15 cellular contexts compared by ENCODE assay signal in the genomic region with DNA sequence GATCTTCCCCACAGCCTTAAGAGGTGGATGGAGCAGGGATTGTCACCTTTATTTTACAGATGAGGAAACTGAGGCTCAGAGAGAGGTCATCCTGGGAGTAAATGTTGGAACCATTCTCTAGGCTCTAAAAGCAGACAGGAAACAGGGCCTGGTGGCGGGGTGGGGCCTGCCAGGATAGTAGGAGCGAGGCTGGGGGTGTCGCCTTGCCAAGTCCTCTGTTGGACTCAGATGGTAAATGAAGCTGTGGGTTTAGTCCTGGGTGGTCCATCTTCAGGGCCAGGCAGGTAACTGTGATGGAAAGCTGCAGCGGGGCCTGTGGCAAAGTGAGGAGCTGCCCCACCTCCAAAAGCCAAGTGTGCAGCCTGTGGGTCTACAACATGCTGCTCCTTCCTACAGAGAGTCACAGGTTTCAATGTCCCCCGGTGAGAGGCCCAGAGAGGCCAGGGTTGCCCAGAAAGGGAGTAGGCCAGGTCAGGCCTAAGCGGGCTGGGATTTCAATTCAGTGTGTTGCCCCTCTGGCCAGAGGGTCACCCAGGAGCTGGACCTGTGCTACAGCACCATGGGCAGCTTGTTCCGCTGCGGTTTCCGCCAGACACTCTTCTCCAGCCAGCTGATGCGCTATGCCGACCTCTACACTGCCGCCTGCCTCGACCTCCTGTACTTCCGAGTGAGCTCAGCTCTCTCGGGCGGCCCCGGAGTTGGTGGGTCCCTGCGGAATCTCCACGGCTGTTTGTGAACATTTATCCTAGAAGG. TPM values are rescaled to one million over a fixed set of nuclear protein-coding genes. Genes with fewer than 3 reads are reported as not detected.
DNase-seq lines count a peak whose midpoint lies in the region; ATAC-seq, FAIRE-seq and TF ChIP-seq lines count a peak whose summit lies in the region.
"Had no signal": no experiment of that assay in that cellular context is flagged by ENCODE, and none has a peak within 500 bp of the region (broad histone marks: within the 10 kb centered on the region; RNA-seq: fewer than 3 reads in every experiment).

No MANE protein-coding gene starts in this region.

- peak overlapping the region; percentile 77 for H2AK5ac ChIP-seq in neuronal stem cell (ENCODE audit: low read depth, low read length)

- H2BK15ac ChIP-seq in neuronal stem cell (ENCODE audit: low read length): no peak overlapping the region

- no peak for DNase-seq in activated naive CD4-positive, alpha-beta T cell treated with anti-CD3 and anti-CD28 coated beads, Interleukin-2, amount 10 ng/mL, durations not matched to agents 7 days and 5 days
- DNase-seq in HCT116 (ENCODE audit: low read depth, low spot score) (no peak), K562 (ENCODE audit: extremely low read depth in 1 of 4, low spot score in 3 of 4) (no peak), neuronal stem cell (ENCODE audit: low spot score) (no peak), GM13976 (ENCODE audit: low spot score) (no peak), NOMO-1 (lab: John Stamatoyannopoulos, UW; ENCODE audit: unreplicated experiment in 2 of 2) (no peak), transverse colon (no peak)

- intact Hi-C loops in HCT116 (cut with micrococcal nuclease) (loop anchor here (5.0 kb wide), 3 partner anchors 145 to 840 kb away; a partner anchor contains a TSS), K562 (cut with micrococcal nuclease) (loop anchor here (2.0 to 10.0 kb wide), 3 partner anchors 37 to 243 kb away; a partner anchor contains a TSS), transverse colon (cut with DNase I; ENCODE audit: low total_unique reads) (loop anchor here (2.0 kb wide), 1 partner anchor 101 kb away; no protein-coding TSS in a partner anchor)

- no peak for TF ChIP-seq CTCF in HCT116 (IDR thresholded peaks at IDR 0.05 in 2 of 3, conservative IDR thresholded peaks at IDR 0.05 in 1 of 3; ENCODE audit: borderline replicate concordance in 1 of 3, insufficient read depth in 1 of 3, low read depth in 2 of 3, low read length in 2 of 3)
- TF ChIP-seq CTCF in K562 (IDR thresholded peaks at IDR 0.05 in 2 of 3, conservative IDR thresholded peaks at IDR 0.05 in 1 of 3; ENCODE audit: insufficient read depth in 2 of 3, low read depth in 1 of 3, low read length in 3 of 3): no peak
- no peak for TF ChIP-seq CTCF in GM13976 (IDR thresholded peaks at IDR 0.05; ENCODE audit: borderline replicate concordance, control extremely low read depth, extremely low read depth, insufficient read depth, missing control alignments)
- TF ChIP-seq CTCF in transverse colon (IDR thresholded peaks at IDR 0.05): no peak

- no peak for ATAC-seq in HCT116
- peak; percentile 27 for ATAC-seq in K562

- RAD21 ChIA-PET in HCT116 (lab: Charles Lee; ENCODE audit: low non-redundant PET in 1 of 2, low total read pairs in 2 of 2, uncharacterized antibody in 2 of 2, unreplicated experiment in 2 of 2): interaction anchor here (1.1 to 3.2 kb wide), 9 partner anchors 82 to 214 kb away, joined by 3 to 35 read pairs (median 4); a partner anchor contains a TSS

- POLR2A ChIA-PET in HCT116 (lab: Charles Lee) (interaction anchor here (1.2 to 3.5 kb wide), 3 partner anchors 9 to 127 kb away, joined by 4 to 22 read pairs (median 8); no protein-coding TSS in a partner anchor), K562 (lab: Yijun Ruan, JAX) (interaction anchor here (0.5 to 4.6 kb wide), 7 partner anchors 10 to 265 kb away, joined by 3 to 35 read pairs (median 4); a partner anchor contains a TSS)

- H3K14ac ChIP-seq in neuronal stem cell (ENCODE audit: low read length): no peak overlapping the region

- CTCF ChIA-PET in activated naive CD4-positive, alpha-beta T cell treated with anti-CD3 and anti-CD28 coated beads, Interleukin-2, amount 10 ng/mL, durations not matched to agents 7 days and 5 days (lab: Charles Lee): interaction anchor here (0.9 to 9.1 kb wide), 25 partner anchors 8 to 247 kb away, joined by 3 to 213 read pairs (median 4); a partner anchor contains a TSS
- CTCF ChIA-PET in HCT116 (lab: Charles Lee): interaction anchor here (0.8 to 4.6 kb wide), 17 partner anchors 10 to 247 kb away, joined by 3 to 100 read pairs (median 4); a partner anchor contains a TSS
- CTCF ChIA-PET in K562 (lab: Yijun Ruan, JAX; ENCODE audit: low intra/inter-chr PET ratio): interaction anchor here (0.6 to 5.2 kb wide), 8 partner anchors 96 to 247 kb away, joined by 3 to 67 read pairs (median 6); a partner anchor contains a TSS

- H3K4me3 ChIP-seq in HCT116 (replicated peaks in 1 of 2; ENCODE audit: low read depth in 1 of 2, low read length in 2 of 2): no peak overlapping the region
- no peak overlapping the region for H3K4me3 ChIP-seq in K562
- H3K4me3 ChIP-seq in neuronal stem cell (ENCODE audit: low read length in 2 of 2): no peak overlapping the region
- no peak overlapping the region for H3K4me3 ChIP-seq in transverse colon
- H3K4me3 ChIP-seq: GM12878, SJCRH30 had no signal

- no peak overlapping the region for H4K8ac ChIP-seq in neuronal stem cell (ENCODE audit: low read depth, low read length)

- no peaks in the 10 kb centered on the region for H3K79me1 ChIP-seq in neuronal stem cell (ENCODE audit: low read depth, low read length)

- no peaks in the 10 kb centered on the region for H3K9me3 Mint-ChIP-seq in activated naive CD4-positive, alpha-beta T cell treated with anti-CD3 and anti-CD28 coated beads, Interleukin-2, amount 50 U/mL, for 24 hours
- no peaks in the 10 kb centered on the region for H3K9me3 Mint-ChIP-seq in activated naive CD4-positive, alpha-beta T cell treated with anti-CD3 and anti-CD28 coated beads, Interleukin-2, amount 10 ng/mL, durations not matched to agents 7 days and 5 days

- no peaks in the 10 kb centered on the region for H3K9me2 ChIP-seq in HCT116 (ENCODE audit: insufficient read depth)

- H2BK5ac ChIP-seq in neuronal stem cell (ENCODE audit: low read length): no peak overlapping the region

- no peaks in the 10 kb centered on the region for H3K27me3 ChIP-seq in HCT116 (ENCODE audit: insufficient read depth, low read length)
- H3K27me3 ChIP-seq in K562 (ENCODE audit: control insufficient read depth in 2 of 2, insufficient read depth in 2 of 2, low read length in 2 of 2): no peaks in the 10 kb centered on the region
- H3K27me3 ChIP-seq in neuronal stem cell (ENCODE audit: control insufficient read depth in 3 of 3, insufficient read depth in 3 of 3, low read depth in 1 of 3, low read length in 3 of 3): peaks cover 0 to 16% (median 0%) of the 10 kb centered on the region in 3 experiments
- H3K27me3 ChIP-seq in transverse colon: no peaks in the 10 kb centered on the region
- H3K27me3 ChIP-seq: SJCRH30 had no signal

- TF ChIP-seq POLR2A in HCT116 (IDR thresholded peaks at IDR 0.05; ENCODE audit: borderline replicate concordance, extremely low read depth, insufficient read depth, insufficient read length) (no peak), K562 (conservative IDR thresholded peaks at IDR 0.05) (no peak), transverse colon (IDR thresholded peaks at IDR 0.05) (no peak)

- 17% methylated on average over 17 of the region's 19 CpGs for WGBS in K562 (ENCODE audit: insufficient coverage, low coverage, missing lambda C conversion rate)
- WGBS in neuronal stem cell (ENCODE audit: extremely low coverage in 2 of 2, insufficient read length in 2 of 2, insufficient replicate concordance in 1 of 2), 2 donors: no CpG with 5 or more reads among the region's 19 CpGs
- WGBS in transverse colon (ENCODE audit: low coverage in 1 of 2), 2 donors: 60 to 89% methylated on average over 1 to 19 of the region's 19 CpGs

- H3K36me3 ChIP-seq in HCT116 (ENCODE audit: control insufficient read depth in 1 of 2, insufficient read depth in 2 of 2, low read length in 2 of 2) (no peaks in the 10 kb centered on the region), K562 (ENCODE audit: control insufficient read depth, insufficient read depth, low read length) (no peaks in the 10 kb centered on the region), neuronal stem cell (replicated peaks in 1 of 2; ENCODE audit: control insufficient read depth in 2 of 2, insufficient read depth in 2 of 2, low read length in 2 of 2) (no peaks in the 10 kb centered on the region), transverse colon (no peaks in the 10 kb centered on the region)
- H3K36me3 ChIP-seq: SJCRH30 had no signal

- peaks cover 13 to 29% of the 10 kb centered on the region in 2 experiments for H3K4me1 ChIP-seq in HCT116 (ENCODE audit: control insufficient read depth in 1 of 2, insufficient read depth in 2 of 2, low read length in 2 of 2)
- peaks cover 28 to 64% of the 10 kb centered on the region in 2 experiments for H3K4me1 ChIP-seq in K562 (replicated peaks in 1 of 2; ENCODE audit: control insufficient read depth in 2 of 2, insufficient read depth in 2 of 2, low read length in 2 of 2)
- H3K4me1 ChIP-seq in neuronal stem cell (ENCODE audit: control insufficient read depth in 2 of 2, insufficient read depth in 1 of 2, low read depth in 1 of 2, low read length in 2 of 2): no peaks in the 10 kb centered on the region
- peaks cover 0 to 3% (median 3%) of the 10 kb centered on the region in 4 donors for H3K4me1 ChIP-seq in transverse colon
- H3K4me1 ChIP-seq: SJCRH30 had no signal

- H3K27ac Mint-ChIP-seq in activated naive CD4-positive, alpha-beta T cell treated with anti-CD3 and anti-CD28 coated beads, Interleukin-2, amount 50 U/mL, for 24 hours: peak overlapping the region; percentile 35
- no peak overlapping the region for H3K27ac Mint-ChIP-seq in activated naive CD4-positive, alpha-beta T cell treated with anti-CD3 and anti-CD28 coated beads, Interleukin-2, amount 10 ng/mL, durations not matched to agents 7 days and 5 days

- peak overlapping the region; percentile 46 for H3K23ac ChIP-seq in neuronal stem cell (ENCODE audit: low read depth, low read length, poor library complexity)

- no peak overlapping the region for H3K4me3 Mint-ChIP-seq in activated naive CD4-positive, alpha-beta T cell treated with anti-CD3 and anti-CD28 coated beads, Interleukin-2, amount 50 U/mL, for 24 hours
- H3K4me3 Mint-ChIP-seq in activated naive CD4-positive, alpha-beta T cell treated with anti-CD3 and anti-CD28 coated beads, Interleukin-2, amount 10 ng/mL, durations not matched to agents 7 days and 5 days: no peak overlapping the region
- H3K4me3 Mint-ChIP-seq: CD14-positive monocyte had no signal

- H3K4me2 ChIP-seq in HCT116 (ENCODE audit: low read length): peak overlapping the region; percentile 65; the same call in 1 of the 2 replicates
- H3K4me2 ChIP-seq in K562 (ENCODE audit: insufficient read depth, low read length): peak overlapping the region; percentile 78
- no peak overlapping the region for H3K4me2 ChIP-seq in neuronal stem cell (ENCODE audit: insufficient read depth, low read length, poor library complexity, severe bottlenecking)

- TF ChIP-seq RAD21 in HCT116 (IDR thresholded peaks at IDR 0.05; ENCODE audit: low read depth): no peak
- TF ChIP-seq RAD21 in K562 (CRISPR knock-in tag; conservative IDR thresholded peaks at IDR 0.05 in 1 of 2, IDR thresholded peaks at IDR 0.05 in 1 of 2): no peak; a peak in 1 of 4 replicates

- H3K4ac ChIP-seq in neuronal stem cell (ENCODE audit: low read length): peak overlapping the region; percentile 91

- no peaks in the 10 kb centered on the region for H3K9me1 ChIP-seq in K562 (ENCODE audit: control insufficient read depth, insufficient read depth, low read length)

- peak overlapping the region; percentile 43 for H2BK120ac ChIP-seq in neuronal stem cell (ENCODE audit: low read depth, low read length)

- H3K27me3 Mint-ChIP-seq in activated naive CD4-positive, alpha-beta T cell treated with anti-CD3 and anti-CD28 coated beads, Interleukin-2, amount 50 U/mL, for 24 hours: peaks cover 2% of the 10 kb centered on the region
- H3K27me3 Mint-ChIP-seq in activated naive CD4-positive, alpha-beta T cell treated with anti-CD3 and anti-CD28 coated beads, Interleukin-2, amount 10 ng/mL, durations not matched to agents 7 days and 5 days: peaks cover 45% of the 10 kb centered on the region

- H3K36me3 Mint-ChIP-seq in activated naive CD4-positive, alpha-beta T cell treated with anti-CD3 and anti-CD28 coated beads, Interleukin-2, amount 50 U/mL, for 24 hours: no peaks in the 10 kb centered on the region
- no peaks in the 10 kb centered on the region for H3K36me3 Mint-ChIP-seq in activated naive CD4-positive, alpha-beta T cell treated with anti-CD3 and anti-CD28 coated beads, Interleukin-2, amount 10 ng/mL, durations not matched to agents 7 days and 5 days

- in situ Hi-C loops in K562 (cut with MboI): loop anchor here (5.0 kb wide), 2 partner anchors 100 to 125 kb away; no protein-coding TSS in a partner anchor
- in situ Hi-C loops in GM13976 (cut with MboI; ENCODE audit: low sequenced_read_pairs, unreplicated experiment): loop anchor here (10.0 kb wide), 1 partner anchor 103 kb away; no protein-coding TSS in a partner anchor
- in situ Hi-C loops in transverse colon (cut with MboI; ENCODE audit: low pct_ligation_motif_present in 1 of 4, low pct_unique_long_range_greater_than_20kb in 1 of 4, low sequenced_read_pairs in 3 of 4): loop anchor here in 3 of 4 donors (10.0 to 25.0 kb wide), 4 partner anchors 103 to 240 kb away; a partner anchor contains a TSS

- H3K27ac ChIP-seq in HCT116 (ENCODE audit: low read depth, low read length): no peak overlapping the region
- peak overlapping the region; percentile 47 for H3K27ac ChIP-seq in K562 (ENCODE audit: extremely low read depth, low read depth, low read length)
- H3K27ac ChIP-seq in neuronal stem cell (replicated peaks; ENCODE audit: low read length): no peak overlapping the region
- H3K27ac ChIP-seq in transverse colon: no peak overlapping the region
- H3K27ac ChIP-seq: SJCRH30 had no signal

- peak overlapping the region; percentile 49 for H2BK12ac ChIP-seq in neuronal stem cell (ENCODE audit: low read length)

- H3K9me3 ChIP-seq in HCT116 (ENCODE audit: control insufficient read depth in 1 of 2, insufficient read depth in 1 of 2, low read depth in 1 of 2, low read length in 2 of 2) (no peaks in the 10 kb centered on the region), K562 (replicated peaks; ENCODE audit: control insufficient read depth, insufficient read depth, low read depth, low read length) (no peaks in the 10 kb centered on the region), neuronal stem cell (replicated peaks in 1 of 2; ENCODE audit: control insufficient read depth in 2 of 2, insufficient read depth in 1 of 2, low read depth in 1 of 2, low read length in 2 of 2) (peaks cover 0 to 2% of the 10 kb centered on the region in 2 donors), transverse colon (no peaks in the 10 kb centered on the region)
- H3K9me3 ChIP-seq: SJCRH30 had no signal

- no peaks in the 10 kb centered on the region for H3K79me2 ChIP-seq in HCT116 (ENCODE audit: insufficient read depth, low read length)
- no peaks in the 10 kb centered on the region for H3K79me2 ChIP-seq in K562 (ENCODE audit: control insufficient read depth, insufficient read depth, low read length)

- H4K91ac ChIP-seq in neuronal stem cell (ENCODE audit: low read depth, low read length, poor library complexity): no peak overlapping the region

- FAIRE-seq in K562 (lab: Jason Lieb, UNC): no peak
- FAIRE-seq: RCC 7860 had no signal

- H3K9ac ChIP-seq in HCT116 (ENCODE audit: low read length) (no peak overlapping the region; the same call in 1 of the 2 replicates), K562 (ENCODE audit: insufficient read depth in 1 of 2, low read depth in 2 of 2, low read length in 2 of 2) (peak overlapping the region; percentile 8 to 73; a peak in 3 of 4 replicates), neuronal stem cell (ENCODE audit: low read depth, low read length, poor library complexity) (no peak overlapping the region)

- H4K20me1 ChIP-seq in HCT116 (ENCODE audit: insufficient read depth) (no peaks in the 10 kb centered on the region), K562 (replicated peaks; ENCODE audit: control insufficient read depth, insufficient read depth, low read length) (no peaks in the 10 kb centered on the region)

- TF ChIP-seq EP300 in K562 (IDR thresholded peaks at IDR 0.05; ENCODE audit: low read length) (no peak), transverse colon (IDR thresholded peaks at IDR 0.05; ENCODE audit: low read depth) (no peak)

- no peaks in the 10 kb centered on the region for H3K4me1 Mint-ChIP-seq in activated naive CD4-positive, alpha-beta T cell treated with anti-CD3 and anti-CD28 coated beads, Interleukin-2, amount 50 U/mL, for 24 hours
- peaks cover 19% of the 10 kb centered on the region for H3K4me1 Mint-ChIP-seq in activated naive CD4-positive, alpha-beta T cell treated with anti-CD3 and anti-CD28 coated beads, Interleukin-2, amount 10 ng/mL, durations not matched to agents 7 days and 5 days

- H2AFZ ChIP-seq in HCT116 (ENCODE audit: low read depth, low read length, poor library complexity, severe bottlenecking) (no peak overlapping the region), K562 (ENCODE audit: low read depth, low read length) (peak overlapping the region; percentile 87), neuronal stem cell (ENCODE audit: low read length) (peak overlapping the region; percentile 26)

- H3K18ac ChIP-seq in neuronal stem cell (ENCODE audit: low read length): no peak overlapping the region

- BruUV-seq in HCT116 (replicated peaks; lab: Mats Ljungman, UMichigan) (no TSS peak), K562 (replicated peaks; lab: Mats Ljungman, UMichigan) (no TSS peak)

RNA-seq across cellular contexts. Expression of a gene that starts 6.6 kb away (rescaled TPM):
- total RNA-seq in HCT116 (2021; ENCODE audit: unreplicated experiment) (0.22 TPM), K562 (2014; rRNA removed) (0.94 and 1.0 TPM in 2 replicates), K562 (2014; rRNA removed; fragmentation: Illumina TruSeq; extraction: Trizol) (0.44 and 2.3 TPM in 2 replicates), K562 (2015; rRNA removed; fragmentation: Illumina TruSeq; extraction: Trizol) (0.45 and 0.65 TPM in 2 replicates), K562 (2021) (4.7 and 6.8 TPM in 2 replicates), transverse colon (not detected)
- 0.10 and 0.21 TPM in 2 replicates for polyA plus RNA-seq in HCT116 (2012)
- total RNA-seq in K562 (2011; cell fraction: chromatin; rRNA removed; ENCODE audit: low replicate concordance): 26.6 and 60.2 TPM in 2 replicates
- 32.0 and 34.7 TPM in 2 replicates for total RNA-seq in K562 (2011; cell fraction: nucleolus; rRNA removed)
- total RNA-seq in K562 (2011; cell fraction: nucleoplasm; rRNA removed): 22.7 and 29.8 TPM in 2 replicates
- polyA plus RNA-seq in K562 (2011; rRNA removed) (3.4 and 6.9 TPM in 2 replicates), K562 (2014; fragmentation: Illumina TruSeq; extraction: Trizol) (0.56 and 1.8 TPM in 2 replicates), K562 (2014; fragmentation: Nextera tagmentation; extraction: Ambion mirVana) (1 to 10 TPM; 2.5 to 2.8 TPM), K562 (2014; rRNA removed) (1.6 and 5.0 TPM in 2 replicates)
- polyA plus RNA-seq in K562 (2011; cell fraction: cytosol; rRNA removed): 0.65 and 1.6 TPM in 2 replicates
- polyA plus RNA-seq in K562 (2011; cell fraction: nucleus; rRNA removed): 39.8 and 97.5 TPM in 2 replicates
- 1.3 and 9.4 TPM in 2 replicates for polyA plus RNA-seq in K562 (2012)
- 0.36 and 2.7 TPM in 2 replicates for polyA minus RNA-seq in K562 (2011; rRNA and poly(A)+ RNA removed)
- polyA minus RNA-seq in K562 (2011; cell fraction: cytosol; rRNA and poly(A)+ RNA removed): 8.7 TPM in 1 of 2 replicates, not detected in the other
- 6.9 and 15.8 TPM in 2 replicates for polyA minus RNA-seq in K562 (2011; cell fraction: nucleus; rRNA and poly(A)+ RNA removed)
- polyA plus RNA-seq in neuronal stem cell (2013, experiment 1 of 2): not detected
- not detected for polyA plus RNA-seq in neuronal stem cell (2013, experiment 2 of 2)
- total RNA-seq: H4, HT1080, OCI-LY7, SJCRH30 had no signal
- polyA plus RNA-seq: CD14-positive monocyte had no signal

RNA-seq across cellular contexts. Expression of a gene that starts 37.0 kb away (rescaled TPM):
- total RNA-seq in HCT116 (2021; ENCODE audit: unreplicated experiment) (27.5 TPM), K562 (2014; rRNA removed) (10.4 and 12.3 TPM in 2 replicates), K562 (2014; rRNA removed; fragmentation: Illumina TruSeq; extraction: Trizol) (14.2 and 16.9 TPM in 2 replicates), K562 (2015; rRNA removed; fragmentation: Illumina TruSeq; extraction: Trizol) (11.5 and 12.1 TPM in 2 replicates), K562 (2021) (17.6 and 18.6 TPM in 2 replicates), transverse colon (10 to 100 TPM in 1 of 4 donors, 1 to 10 TPM in 1, under 1 TPM in 1, not detected in 1; 0.64 to 33.0 (median 2.2) TPM)
- polyA plus RNA-seq in HCT116 (2012): 8.5 and 13.5 TPM in 2 replicates
- 12.0 and 31.2 TPM in 2 replicates for total RNA-seq in K562 (2011; cell fraction: chromatin; rRNA removed; ENCODE audit: low replicate concordance)
- 9.5 and 10.3 TPM in 2 replicates for total RNA-seq in K562 (2011; cell fraction: nucleolus; rRNA removed)
- 20.5 and 28.5 TPM in 2 replicates for total RNA-seq in K562 (2011; cell fraction: nucleoplasm; rRNA removed)
- polyA plus RNA-seq in K562 (2011; rRNA removed) (15.8 and 18.5 TPM in 2 replicates), K562 (2014; fragmentation: Illumina TruSeq; extraction: Trizol) (20.3 and 21.9 TPM in 2 replicates), K562 (2014; fragmentation: Nextera tagmentation; extraction: Ambion mirVana) (10 to 100 TPM; 14.1 to 14.9 TPM), K562 (2014; rRNA removed) (10.9 and 13.2 TPM in 2 replicates)
- 2.9 and 6.0 TPM in 2 replicates for polyA plus RNA-seq in K562 (2011; cell fraction: cytosol; rRNA removed)
- 7.2 and 9.8 TPM in 2 replicates for polyA plus RNA-seq in K562 (2011; cell fraction: nucleus; rRNA removed)
- 12.2 and 19.9 TPM in 2 replicates for polyA plus RNA-seq in K562 (2012)
- 21.9 and 31.4 TPM in 2 replicates for polyA minus RNA-seq in K562 (2011; rRNA and poly(A)+ RNA removed)
- 4.9 and 6.4 TPM in 2 replicates for polyA minus RNA-seq in K562 (2011; cell fraction: cytosol; rRNA and poly(A)+ RNA removed)
- polyA minus RNA-seq in K562 (2011; cell fraction: nucleus; rRNA and poly(A)+ RNA removed): 12.3 and 21.2 TPM in 2 replicates
- polyA plus RNA-seq in neuronal stem cell (2013, experiment 1 of 2): 28.3 TPM
- polyA plus RNA-seq in neuronal stem cell (2013, experiment 2 of 2): 30.0 TPM

RNA-seq across cellular contexts. Expression of a gene that starts 56.8 kb away (rescaled TPM):
- total RNA-seq in HCT116 (2021; ENCODE audit: unreplicated experiment) (0.10 TPM), K562 (2014; rRNA removed) (0.14 TPM in 1 of 2 replicates, not detected in the other), K562 (2014; rRNA removed; fragmentation: Illumina TruSeq; extraction: Trizol) (0.15 and 0.19 TPM in 2 replicates), K562 (2015; rRNA removed; fragmentation: Illumina TruSeq; extraction: Trizol) (0.08 TPM in 1 of 2 replicates, not detected in the other), K562 (2021) (0.09 TPM in 1 of 2 replicates, not detected in the other), transverse colon (not detected)
- 0.17 and 0.19 TPM in 2 replicates for polyA plus RNA-seq in HCT116 (2012)
- 0.32 TPM in 1 of 2 replicates, not detected in the other for total RNA-seq in K562 (2011; cell fraction: chromatin; rRNA removed; ENCODE audit: low replicate concordance)
- not detected in 2 replicates for total RNA-seq in K562 (2011; cell fraction: nucleolus; rRNA removed)
- total RNA-seq in K562 (2011; cell fraction: nucleoplasm; rRNA removed): 0.46 TPM in 1 of 2 replicates, not detected in the other
- polyA plus RNA-seq in K562 (2011; rRNA removed) (0.07 and 0.09 TPM in 2 replicates), K562 (2014; fragmentation: Illumina TruSeq; extraction: Trizol) (0.08 and 0.15 TPM in 2 replicates), K562 (2014; fragmentation: Nextera tagmentation; extraction: Ambion mirVana) (under 1 TPM in 1 of 2 experiments, not detected in 1; 0.27 TPM), K562 (2014; rRNA removed) (0.03 TPM in 1 of 2 replicates, not detected in the other)
- polyA plus RNA-seq in K562 (2011; cell fraction: cytosol; rRNA removed): 0.09 TPM in 1 of 2 replicates, not detected in the other
- polyA plus RNA-seq in K562 (2011; cell fraction: nucleus; rRNA removed): 0.11 and 0.13 TPM in 2 replicates
- 0.30 and 1.4 TPM in 2 replicates for polyA plus RNA-seq in K562 (2012)
- 0.07 TPM in 1 of 2 replicates, not detected in the other for polyA minus RNA-seq in K562 (2011; rRNA and poly(A)+ RNA removed)
- polyA minus RNA-seq in K562 (2011; cell fraction: cytosol; rRNA and poly(A)+ RNA removed): not detected in 2 replicates
- polyA minus RNA-seq in K562 (2011; cell fraction: nucleus; rRNA and poly(A)+ RNA removed): not detected in 2 replicates
- 1.1 TPM for polyA plus RNA-seq in neuronal stem cell (2013, experiment 1 of 2)
- polyA plus RNA-seq in neuronal stem cell (2013, experiment 2 of 2): 0.79 TPM
- total RNA-seq: OCI-LY7, SJCRH30 had no signal

Comparison
In these comparisons a context has a peak if more than half of its experiments do, and no peak if none do; other contexts are left out.
1. H3K9ac ChIP-seq: peak in K562 (2 of 2); none in HCT116 (single experiment) and neuronal stem cell (single experiment).